ENCODE assay signal across 24 cellular contexts in the genomic region with DNA sequence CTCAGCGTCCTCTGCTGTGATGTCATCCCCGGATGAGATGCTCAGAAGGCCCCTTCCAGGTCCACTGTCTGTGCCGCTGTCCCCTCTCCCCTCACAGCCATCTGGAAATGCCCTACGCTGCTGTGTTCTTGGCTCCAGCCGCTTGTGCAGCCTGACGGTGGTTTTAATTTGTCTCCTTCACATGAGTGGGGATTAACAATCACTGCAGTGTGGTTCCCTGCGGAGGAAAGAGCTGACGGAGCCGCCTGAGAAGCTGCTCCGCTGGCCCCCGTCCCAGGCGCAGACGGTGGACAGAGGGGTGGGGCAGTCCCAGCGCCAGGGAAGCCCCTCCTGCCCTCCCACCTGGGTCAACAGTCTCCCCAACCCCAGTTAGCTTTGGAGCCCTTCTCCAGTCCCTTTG.
DNase-seq lines count a peak whose midpoint lies in the region; ATAC-seq and TF ChIP-seq lines count a peak whose summit lies in the region.
"Had no signal": no experiment of that assay in that cellular context is flagged by ENCODE, and none has a peak within 500 bp of the region (broad histone marks: within the 10 kb centered on the region; RNA-seq: fewer than 3 reads in every experiment).

No MANE protein-coding gene starts in this region.

- no peaks in the 10 kb centered on the region for H3K36me3 Mint-ChIP-seq in brain
- H3K36me3 Mint-ChIP-seq: CD14-positive monocyte; CD8-positive, alpha-beta memory T cell had no signal

- no peak for TF ChIP-seq CTCF in brain (conservative IDR thresholded peaks at IDR 0.05)

- DNase-seq in NCI-H2227 (lab: John Stamatoyannopoulos, UW; ENCODE audit: unreplicated experiment) (peak; percentile 50), NCI-H2227 treated with DMSO at 0.1 percent for 48 hours (lab: John Stamatoyannopoulos, UW) (no peak), NCI-H446 treated with DMSO at 0.1 percent for 48 hours (lab: John Stamatoyannopoulos, UW) (peak; percentile 8), NAMALWA (ENCODE audit: low spot score) (no peak)
- DNase-seq in central memory CD4-positive, alpha-beta T cell: no peak
- DNase-seq: 8988T; ACHN; BE2C; CD8-positive, alpha-beta memory T cell; H7; Karpas-422; NCI-H1105 treated with DMSO at 0.1 percent for 48 hours; NCI-H146; NCI-H2029 treated with DMSO at 0.1 percent for 48 hours; NCI-H2171; NCI-H748 treated with DMSO at 0.1 percent for 48 hours; PC-9; SJCRH30 had no signal

- no peak overlapping the region for H3K4me3 Mint-ChIP-seq in brain
- H3K4me3 Mint-ChIP-seq: CD14-positive monocyte; CD8-positive, alpha-beta memory T cell had no signal

- H3K4me1 Mint-ChIP-seq in brain: peaks cover 45% of the 10 kb centered on the region
- H3K4me1 Mint-ChIP-seq: CD8-positive, alpha-beta memory T cell had no signal

- ATAC-seq in HG03097 (IDR thresholded peaks at IDR 0.05; ENCODE audit: low FRiP score, unreplicated experiment): no peak
- ATAC-seq: HepG2, Right ventricle myocardium inferior, SK-N-SH treated with all-trans-retinoic acid at 6 μM for 48 hours had no signal

- peaks cover 0 to 15% (median 5%) of the 10 kb centered on the region in 5 experiments for H3K9me3 Mint-ChIP-seq in brain

- H3K27me3 Mint-ChIP-seq in brain: peaks cover 26% of the 10 kb centered on the region

- H3K27ac Mint-ChIP-seq in brain: peak overlapping the region in 4 of 5 experiments; percentile 24 to 86 (median 64)
- H3K27ac Mint-ChIP-seq: CD14-positive monocyte; CD8-positive, alpha-beta memory T cell had no signal

Comparison
In these comparisons a context has a peak if more than half of its experiments do, and no peak if none do; other contexts are left out.
1. DNase-seq: peak in NCI-H2227 (single experiment) and NCI-H446 treated with DMSO at 0.1 percent for 48 hours (single experiment); none in NCI-H2227 treated with DMSO at 0.1 percent for 48 hours (single experiment), central memory CD4-positive, alpha-beta T cell (single experiment) and NAMALWA (single experiment).